In the genomic region with DNA sequence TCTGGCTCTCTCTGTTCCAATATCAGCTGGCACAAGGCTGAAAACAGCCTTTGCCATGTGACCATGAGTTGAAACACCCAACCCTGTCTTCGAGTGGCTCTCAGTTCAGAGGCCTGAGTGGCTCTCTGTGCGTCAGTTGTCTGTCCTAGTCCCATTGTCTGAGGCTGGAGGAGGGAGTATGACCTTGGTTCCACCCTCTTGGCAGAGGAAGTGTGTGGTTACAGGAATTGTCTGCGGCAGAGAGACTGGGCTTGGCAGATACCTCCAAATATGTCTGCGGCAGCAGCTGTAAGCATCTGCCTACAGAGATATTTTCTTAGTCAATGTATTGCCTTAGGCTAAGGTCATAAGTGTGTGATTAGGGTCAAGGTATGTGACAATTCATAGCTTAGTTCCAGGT, we compare ENCODE assay signal across 10 cellular contexts. TPM values are rescaled to one million over a fixed set of nuclear protein-coding genes. Genes with fewer than 3 reads are reported as not detected.
DNase-seq lines count a peak whose midpoint lies in the region; ATAC-seq and TF ChIP-seq lines count a peak whose summit lies in the region.
"Had no signal": no experiment of that assay in that cellular context is flagged by ENCODE, and none has a peak within 500 bp of the region (broad histone marks: within the 10 kb centered on the region; RNA-seq: fewer than 3 reads in every experiment).

No MANE protein-coding gene starts in this region.

- no peak overlapping the region for H3K4me3 ChIP-seq in fibroblast of mammary gland (ENCODE audit: control insufficient read depth, low read depth, low read length)
- H3K4me3 ChIP-seq: skin epidermis had no signal

- H3K27ac ChIP-seq in RWPE1, result no peak overlapping the region

- DNase-seq in H4 (ENCODE audit: low spot score) (peak; percentile 90), RWPE1 (ENCODE audit: low spot score) (peak; percentile 28), fibroblast of mammary gland (ENCODE audit: low read depth) (peak; percentile 58), pons (ENCODE audit: low spot score) (peak; percentile 37), RKO (ENCODE audit: low spot score) (no peak)
- DNase-seq in activated CD4-positive, alpha-beta memory T cell treated with anti-CD3 and anti-CD28 coated beads, Interleukin-2, amount 10 ng/mL, durations not matched to agents 7 days and 5 days, result no peak
- DNase-seq: stimulated activated naive CD4-positive, alpha-beta T cell had no signal

- CTCF ChIA-PET in RWPE1 (lab: Yijun Ruan, JAX), result interaction anchor here (0.6 kb wide), 1 partner anchor 526 kb away, joined by 3 read pairs; no protein-coding TSS in a partner anchor
- CTCF ChIA-PET in activated CD4-positive, alpha-beta memory T cell treated with anti-CD3 and anti-CD28 coated beads, Interleukin-2, amount 10 ng/mL, durations not matched to agents 7 days and 5 days (lab: Charles Lee), result no interaction called here

- no peak for TF ChIP-seq CTCF in RWPE1 (conservative IDR thresholded peaks at IDR 0.05; ENCODE audit: low read depth)
- no peak for TF ChIP-seq CTCF in fibroblast of mammary gland (conservative IDR thresholded peaks at IDR 0.05; ENCODE audit: control insufficient read depth, insufficient read depth, low read depth, low read length)

- no peak overlapping the region for H3K27ac Mint-ChIP-seq in activated CD4-positive, alpha-beta memory T cell treated with anti-CD3 and anti-CD28 coated beads, Interleukin-2, amount 10 ng/mL, durations not matched to agents 7 days and 5 days

- H3K4me1 Mint-ChIP-seq in activated CD4-positive, alpha-beta memory T cell treated with anti-CD3 and anti-CD28 coated beads, Interleukin-2, amount 10 ng/mL, durations not matched to agents 7 days and 5 days, result no peaks in the 10 kb centered on the region

- POLR2A ChIA-PET in RWPE1 (lab: Yijun Ruan, JAX; ENCODE audit: low non-redundant PET), result no interaction called here
- POLR2A ChIA-PET in activated CD4-positive, alpha-beta memory T cell treated with anti-CD3 and anti-CD28 coated beads, Interleukin-2, amount 10 ng/mL, durations not matched to agents 7 days and 5 days (lab: Charles Lee), result no interaction called here

- peaks cover 28% of the 10 kb centered on the region for H3K27me3 Mint-ChIP-seq in activated CD4-positive, alpha-beta memory T cell treated with anti-CD3 and anti-CD28 coated beads, Interleukin-2, amount 10 ng/mL, durations not matched to agents 7 days and 5 days

- ATAC-seq in HG02571 (IDR thresholded peaks at IDR 0.05; ENCODE audit: unreplicated experiment) (no peak), GM21515 (IDR thresholded peaks at IDR 0.05; ENCODE audit: unreplicated experiment) (no peak)

- no peaks in the 10 kb centered on the region for H3K36me3 Mint-ChIP-seq in activated CD4-positive, alpha-beta memory T cell treated with anti-CD3 and anti-CD28 coated beads, Interleukin-2, amount 10 ng/mL, durations not matched to agents 7 days and 5 days (ENCODE audit: low read depth)

- H3K9me3 Mint-ChIP-seq in activated CD4-positive, alpha-beta memory T cell treated with anti-CD3 and anti-CD28 coated beads, Interleukin-2, amount 10 ng/mL, durations not matched to agents 7 days and 5 days, result no peaks in the 10 kb centered on the region

- no peak overlapping the region for H3K4me3 Mint-ChIP-seq in activated CD4-positive, alpha-beta memory T cell treated with anti-CD3 and anti-CD28 coated beads, Interleukin-2, amount 10 ng/mL, durations not matched to agents 7 days and 5 days

RNA-seq across cellular contexts. Expression of a gene that starts 32.6 kb away (rescaled TPM):
- total RNA-seq in H4 (2014; rRNA removed; shearing (Covaris generic)), result not detected in 2 replicates
- not detected for total RNA-seq in activated CD4-positive, alpha-beta memory T cell treated with anti-CD3 and anti-CD28 coated beads, Interleukin-2, amount 10 ng/mL, durations not matched to agents 7 days and 5 days

Comparison
In these comparisons a context has a peak if more than half of its experiments do, and no peak if none do; other contexts are left out.
1. DNase-seq: peak in H4 (single experiment), RWPE1 (single experiment), fibroblast of mammary gland (single experiment) and pons (single experiment); none in RKO (single experiment) and activated CD4-positive, alpha-beta memory T cell treated with anti-CD3 and anti-CD28 coated beads, Interleukin-2, amount 10 ng/mL, durations not matched to agents 7 days and 5 days (single experiment).